In the genomic region with DNA sequence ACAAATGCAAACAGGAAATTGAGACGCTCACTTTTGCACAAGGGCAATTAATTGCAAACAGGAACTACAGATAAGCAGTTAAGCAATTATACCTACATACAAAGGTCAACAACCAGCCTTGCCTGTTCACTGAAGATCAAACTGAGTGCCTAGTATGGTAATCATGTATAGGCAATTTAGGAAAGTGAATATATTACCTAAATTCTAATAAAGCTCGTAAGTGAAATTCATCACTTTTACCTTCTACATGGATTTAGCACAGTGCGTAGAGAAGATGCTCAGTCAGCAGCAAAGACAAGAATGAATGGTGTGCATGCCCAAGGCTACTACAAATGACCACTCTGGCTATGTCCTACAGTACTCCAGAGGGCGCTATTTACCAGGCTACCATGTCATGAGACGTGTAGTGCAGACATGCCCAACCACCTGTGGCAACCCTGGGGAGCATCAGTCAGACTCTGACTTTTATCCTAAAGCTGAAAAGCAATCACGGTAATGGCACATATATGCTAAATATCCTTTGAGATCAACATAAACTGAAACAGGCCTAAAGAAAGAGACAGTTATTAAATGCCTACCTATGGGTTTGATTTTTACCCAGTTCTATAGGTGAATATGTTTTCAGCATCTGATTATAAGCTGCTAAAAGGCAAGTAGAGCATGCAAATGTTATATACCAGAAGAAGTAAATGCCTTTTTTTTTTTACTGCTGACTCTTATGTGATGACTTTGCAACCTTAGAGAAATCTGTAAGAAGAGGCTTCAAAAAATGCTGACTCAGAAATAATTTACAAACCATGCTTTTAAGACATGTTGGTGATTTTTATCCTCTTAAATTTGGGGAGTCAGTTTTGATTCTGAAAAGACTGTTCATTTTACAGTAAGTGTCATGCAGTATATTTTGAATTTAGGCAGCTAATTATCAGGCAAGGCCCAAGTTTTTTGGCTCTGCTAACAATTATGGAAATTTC, we compare ENCODE assay signal across 8 cellular contexts.
DNase-seq lines count a peak whose midpoint lies in the region; ATAC-seq, FAIRE-seq and TF ChIP-seq lines count a peak whose summit lies in the region.

No MANE protein-coding gene starts in this region.

- CTCF ChIA-PET in activated naive CD4-positive, alpha-beta T cell treated with anti-CD3 and anti-CD28 coated beads, Interleukin-2, amount 10 ng/mL, durations not matched to agents 7 days and 5 days (lab: Charles Lee) = interaction anchor here (0.6 to 5.7 kb wide), 13 partner anchors 10 to 1076 kb away, joined by 3 to 50 read pairs (median 4); no protein-coding TSS in a partner anchor

- no peak for FAIRE-seq in HTR-8/SVneo (lab: Jason Lieb, UNC)

- peak; percentile 77 for ATAC-seq in RWPE2 (ENCODE audit: low read depth)

- H3K4me3 Mint-ChIP-seq in activated naive CD4-positive, alpha-beta T cell treated with anti-CD3 and anti-CD28 coated beads, Interleukin-2, amount 10 ng/mL, durations not matched to agents 7 days and 5 days = no peak overlapping the region

- H3K27ac ChIP-seq in RWPE2 (ENCODE audit: poor library complexity, severe bottlenecking) = no peak overlapping the region
- no peak overlapping the region for H3K27ac ChIP-seq in left ventricle myocardium inferior (replicated peaks)
- no peak overlapping the region for H3K27ac ChIP-seq in sigmoid colon

- H3K27me3 ChIP-seq in MG63 (no peaks in the 10 kb centered on the region), RWPE2 (ENCODE audit: insufficient read depth, poor library complexity, severe bottlenecking) (no peaks in the 10 kb centered on the region), left ventricle myocardium inferior (ENCODE audit: low read depth) (no peaks in the 10 kb centered on the region), sigmoid colon (no peaks in the 10 kb centered on the region)

- TF ChIP-seq CTCF in GM12865 (IDR thresholded peaks at IDR 0.05; ENCODE audit: insufficient read depth, low read depth, low read length, missing control alignments) (peak; percentile 81), RWPE2 (IDR thresholded peaks at IDR 0.05; ENCODE audit: poor library complexity, severe bottlenecking) (peak; percentile 51), left ventricle myocardium inferior (IDR thresholded peaks at IDR 0.05; ENCODE audit: borderline replicate concordance) (peak; percentile 87), sigmoid colon (IDR thresholded peaks at IDR 0.05) (peak; percentile 11 to 65 (median 42))

- H3K27ac Mint-ChIP-seq in activated naive CD4-positive, alpha-beta T cell treated with anti-CD3 and anti-CD28 coated beads, Interleukin-2, amount 10 ng/mL, durations not matched to agents 7 days and 5 days = no peak overlapping the region

- H3K36me3 ChIP-seq in MG63 = no peaks in the 10 kb centered on the region
- no peaks in the 10 kb centered on the region for H3K36me3 ChIP-seq in RWPE2 (ENCODE audit: low read depth)
- no peaks in the 10 kb centered on the region for H3K36me3 ChIP-seq in left ventricle myocardium inferior
- H3K36me3 ChIP-seq in sigmoid colon = no peaks in the 10 kb centered on the region

- no peaks in the 10 kb centered on the region for H3K4me1 Mint-ChIP-seq in activated naive CD4-positive, alpha-beta T cell treated with anti-CD3 and anti-CD28 coated beads, Interleukin-2, amount 10 ng/mL, durations not matched to agents 7 days and 5 days

- no peaks in the 10 kb centered on the region for H3K9me3 Mint-ChIP-seq in activated naive CD4-positive, alpha-beta T cell treated with anti-CD3 and anti-CD28 coated beads, Interleukin-2, amount 10 ng/mL, durations not matched to agents 7 days and 5 days

- H3K4me1 ChIP-seq in RWPE2 (ENCODE audit: insufficient read depth, poor library complexity, severe bottlenecking) = peaks cover 31% of the 10 kb centered on the region
- H3K4me1 ChIP-seq in left ventricle myocardium inferior = peaks cover 7% of the 10 kb centered on the region
- peaks cover 0 to 31% (median 5%) of the 10 kb centered on the region in 4 donors for H3K4me1 ChIP-seq in sigmoid colon

- WGBS in sigmoid colon, 2 donors = 15 to 49% methylated on average over 6 of the region's 6 CpGs

- H3K9me3 ChIP-seq in MG63 (no peaks in the 10 kb centered on the region), RWPE2 (ENCODE audit: severe bottlenecking) (no peaks in the 10 kb centered on the region), left ventricle myocardium inferior (replicated peaks) (no peaks in the 10 kb centered on the region), sigmoid colon (no peaks in the 10 kb centered on the region)

- intact Hi-C loops in left ventricle myocardium inferior (cut with micrococcal nuclease) (loop anchor here (5.0 kb wide), 1 partner anchor 563 kb away; no protein-coding TSS in a partner anchor), sigmoid colon (cut with DNase I) (loop anchor here (2.0 kb wide), 1 partner anchor 561 kb away; no protein-coding TSS in a partner anchor)

- no peaks in the 10 kb centered on the region for H3K36me3 Mint-ChIP-seq in activated naive CD4-positive, alpha-beta T cell treated with anti-CD3 and anti-CD28 coated beads, Interleukin-2, amount 10 ng/mL, durations not matched to agents 7 days and 5 days

- no peak overlapping the region for H3K4me3 ChIP-seq in GM12865 (ENCODE audit: low read depth, low read length)
- H3K4me3 ChIP-seq in MG63 = no peak overlapping the region
- H3K4me3 ChIP-seq in RWPE2 (ENCODE audit: severe bottlenecking) = no peak overlapping the region
- no peak overlapping the region for H3K4me3 ChIP-seq in left ventricle myocardium inferior
- no peak overlapping the region for H3K4me3 ChIP-seq in sigmoid colon

- DNase-seq in GM12865 (ENCODE audit: low read depth) (peak; percentile 83), HCEC 1CT (peak; percentile 60), MG63 (peak; percentile 18), RWPE2 (ENCODE audit: low spot score) (no peak), left ventricle myocardium inferior (peak; percentile 35), sigmoid colon (peak; percentile 69), HTR-8/SVneo (ENCODE audit: insufficient read length, low spot score) (no peak)
- peak; percentile 73 for DNase-seq in activated naive CD4-positive, alpha-beta T cell treated with anti-CD3 and anti-CD28 coated beads, Interleukin-2, amount 10 ng/mL, durations not matched to agents 7 days and 5 days

- no peak for TF ChIP-seq POLR2A in sigmoid colon (IDR thresholded peaks at IDR 0.05)

- no peak for TF ChIP-seq EP300 in sigmoid colon (IDR thresholded peaks at IDR 0.05)

- no peaks in the 10 kb centered on the region for H3K27me3 Mint-ChIP-seq in activated naive CD4-positive, alpha-beta T cell treated with anti-CD3 and anti-CD28 coated beads, Interleukin-2, amount 10 ng/mL, durations not matched to agents 7 days and 5 days

Comparison
In these comparisons a context has a peak if more than half of its experiments do, and no peak if none do; other contexts are left out.
1. DNase-seq: peak in GM12865 (single experiment), HCEC 1CT (single experiment), MG63 (single experiment), activated naive CD4-positive, alpha-beta T cell treated with anti-CD3 and anti-CD28 coated beads, Interleukin-2, amount 10 ng/mL, durations not matched to agents 7 days and 5 days (single experiment), left ventricle myocardium inferior (single experiment) and sigmoid colon (single experiment); none in RWPE2 (single experiment) and HTR-8/SVneo (single experiment).
2. Peak in every context shown above with its lines, with median percentiles within 50 percentile points of each other: CTCF ChIP-seq.